ENCODE assay signal across 8 cellular contexts in genomic region chr10:15084502-15084922, GRCh38. TPM values are rescaled to one million over a fixed set of nuclear protein-coding genes. Genes with fewer than 3 reads are reported as not detected.
DNase-seq lines count a peak whose midpoint lies in the region; ATAC-seq and TF ChIP-seq lines count a peak whose summit lies in the region.

No MANE protein-coding gene starts in this region.

- TF ChIP-seq RAD21 in HCT116 (IDR thresholded peaks at IDR 0.05; ENCODE audit: low read depth) (peak; percentile 27; the same call in 1 of the 2 replicates), SK-N-SH (IDR thresholded peaks at IDR 0.05; ENCODE audit: low read length) (no peak)

- H3K4me2 ChIP-seq in HCT116 (ENCODE audit: low read length): peak overlapping the region; percentile 82
- H3K4me2 ChIP-seq in SK-N-SH: peak overlapping the region; percentile 45; the same call in 1 of the 2 replicates
- peak overlapping the region; percentile 98 for H3K4me2 ChIP-seq in fibroblast of lung (ENCODE audit: extremely low read depth, insufficient read depth, low read length)

- CTCF ChIA-PET in HCT116 (lab: Charles Lee): no interaction called here
- CTCF ChIA-PET in SK-N-SH (lab: Yijun Ruan, JAX): no interaction called here
- CTCF ChIA-PET in naive thymus-derived CD4-positive, alpha-beta T cell (lab: Charles Lee): no interaction called here
- CTCF ChIA-PET in GM10248 (lab: Yijun Ruan, JAX): no interaction called here

- H3K27me3 ChIP-seq in HCT116 (ENCODE audit: insufficient read depth, low read length) (no peaks in the 10 kb centered on the region), SK-N-SH (ENCODE audit: insufficient read depth) (no peaks in the 10 kb centered on the region), fibroblast of lung (ENCODE audit: control insufficient read depth, insufficient read depth, low read length) (no peaks in the 10 kb centered on the region)
- H3K27me3 ChIP-seq in naive thymus-derived CD4-positive, alpha-beta T cell (ENCODE audit: control insufficient read depth in 2 of 2, insufficient read depth in 2 of 2, low read length in 2 of 2): no peaks in the 10 kb centered on the region

- no peak for TF ChIP-seq POLR2A in HCT116 (IDR thresholded peaks at IDR 0.05; ENCODE audit: borderline replicate concordance, extremely low read depth, insufficient read depth, insufficient read length)

- H3K27ac ChIP-seq in HCT116 (ENCODE audit: low read depth, low read length) (no peak overlapping the region), SK-N-SH (ENCODE audit: low read depth in 2 of 2, low read length in 1 of 2) (no peak overlapping the region), fibroblast of lung (ENCODE audit: insufficient read depth, low read length) (peak overlapping the region; percentile 56)
- H3K27ac ChIP-seq in naive thymus-derived CD4-positive, alpha-beta T cell (ENCODE audit: low read depth, low read length): no peak overlapping the region

- no peaks in the 10 kb centered on the region for H3F3A ChIP-seq in SK-N-SH (replicated peaks; ENCODE audit: insufficient read depth)

- RAD21 ChIA-PET in HCT116 (lab: Charles Lee; ENCODE audit: low non-redundant PET in 1 of 2, low total read pairs in 2 of 2, uncharacterized antibody in 2 of 2, unreplicated experiment in 2 of 2): no interaction called here

- TF ChIP-seq EP300 in SK-N-SH (IDR thresholded peaks at IDR 0.05; ENCODE audit: borderline replicate concordance in 1 of 2, low read depth in 1 of 2, low read length in 1 of 2): no peak

- H3K36me3 ChIP-seq in HCT116 (ENCODE audit: control insufficient read depth in 1 of 2, insufficient read depth in 2 of 2, low read length in 2 of 2): no peaks in the 10 kb centered on the region
- H3K36me3 ChIP-seq in SK-N-SH (replicated peaks in 1 of 2; ENCODE audit: control insufficient read depth in 1 of 2, insufficient read depth in 2 of 2, low read length in 1 of 2): no peaks in the 10 kb centered on the region
- no peaks in the 10 kb centered on the region for H3K36me3 ChIP-seq in fibroblast of lung (ENCODE audit: control insufficient read depth, insufficient read depth, low read length)
- no peaks in the 10 kb centered on the region for H3K36me3 ChIP-seq in naive thymus-derived CD4-positive, alpha-beta T cell (ENCODE audit: control insufficient read depth in 2 of 3, insufficient read depth in 3 of 3, low read length in 3 of 3)

- H3K4me1 ChIP-seq in HCT116 (ENCODE audit: control insufficient read depth in 1 of 2, insufficient read depth in 2 of 2, low read length in 2 of 2): peaks cover 7 to 22% of the 10 kb centered on the region in 2 experiments; a peak in 3 of 4 replicates
- no peaks in the 10 kb centered on the region; a peak in 2 of 4 replicates for H3K4me1 ChIP-seq in SK-N-SH (ENCODE audit: control insufficient read depth in 1 of 2, insufficient read depth in 2 of 2, low read depth in 1 of 2, low read length in 1 of 2)
- H3K4me1 ChIP-seq in fibroblast of lung (ENCODE audit: control insufficient read depth, extremely low read depth, insufficient read depth, low read length): peaks cover 3% of the 10 kb centered on the region
- no peaks in the 10 kb centered on the region for H3K4me1 ChIP-seq in naive thymus-derived CD4-positive, alpha-beta T cell (ENCODE audit: control insufficient read depth in 2 of 2, insufficient read depth in 2 of 2, low read length in 2 of 2)

- ATAC-seq in HCT116 (peak; percentile 69), HG03135 (IDR thresholded peaks at IDR 0.05; ENCODE audit: unreplicated experiment) (no peak)
- ATAC-seq in naive thymus-derived CD4-positive, alpha-beta T cell: peak; percentile 66

- H3K9me3 Mint-ChIP-seq in naive thymus-derived CD4-positive, alpha-beta T cell: no peaks in the 10 kb centered on the region

- no peak overlapping the region for H3K27ac Mint-ChIP-seq in naive thymus-derived CD4-positive, alpha-beta T cell

- no TSS peak for BruUV-seq in HCT116 (replicated peaks; lab: Mats Ljungman, UMichigan)

- POLR2A ChIA-PET in HCT116 (lab: Charles Lee) (no interaction called here), SK-N-SH (lab: Yijun Ruan, JAX) (no interaction called here), GM10248 (lab: Yijun Ruan, JAX) (no interaction called here)
- POLR2A ChIA-PET in naive thymus-derived CD4-positive, alpha-beta T cell (lab: Charles Lee): no interaction called here

- 73% methylated on average over 7 of the region's 7 CpGs for WGBS in SK-N-SH (ENCODE audit: low lambda C conversion rate)

- H3K36me3 Mint-ChIP-seq in naive thymus-derived CD4-positive, alpha-beta T cell: no peaks in the 10 kb centered on the region

- H3K27me3 Mint-ChIP-seq in naive thymus-derived CD4-positive, alpha-beta T cell: peaks cover 0 to 3% (median 0%) of the 10 kb centered on the region in 5 donors

- no peaks in the 10 kb centered on the region for H3K9me2 ChIP-seq in HCT116 (ENCODE audit: insufficient read depth)
- H3K9me2 ChIP-seq in SK-N-SH: no peaks in the 10 kb centered on the region

- peak overlapping the region in 8 of 10 donors; percentile 38 to 73 (median 51) for H3K4me3 Mint-ChIP-seq in naive thymus-derived CD4-positive, alpha-beta T cell

- H4K20me1 ChIP-seq in HCT116 (ENCODE audit: insufficient read depth) (no peaks in the 10 kb centered on the region), SK-N-SH (ENCODE audit: insufficient read depth) (no peaks in the 10 kb centered on the region), fibroblast of lung (ENCODE audit: control insufficient read depth, extremely low read depth, insufficient read depth, low read length) (no peaks in the 10 kb centered on the region)

- H3K79me2 ChIP-seq in HCT116 (ENCODE audit: insufficient read depth, low read length) (no peaks in the 10 kb centered on the region), SK-N-SH (ENCODE audit: insufficient read depth) (no peaks in the 10 kb centered on the region), fibroblast of lung (ENCODE audit: control insufficient read depth, insufficient read depth, low read length) (no peaks in the 10 kb centered on the region)

- peaks cover 0 to 6% (median 0%) of the 10 kb centered on the region in 7 donors for H3K4me1 Mint-ChIP-seq in naive thymus-derived CD4-positive, alpha-beta T cell

- intact Hi-C loops in HCT116 (cut with micrococcal nuclease): no loop called here
- intact Hi-C loops in naive thymus-derived CD4-positive, alpha-beta T cell (cut with micrococcal nuclease): no loop called here

- H3K4me3 ChIP-seq in HCT116 (replicated peaks in 1 of 2; ENCODE audit: low read depth in 1 of 2, low read length in 2 of 2) (peak overlapping the region; percentile 38 to 57), SK-N-SH (ENCODE audit: low read depth in 2 of 2, low read length in 1 of 2) (no peak overlapping the region), fibroblast of lung (replicated peaks in 1 of 4; ENCODE audit: control extremely low read depth in 1 of 4, insufficient read depth in 1 of 4, low read depth in 3 of 4, low read length in 4 of 4) (peak overlapping the region; percentile 53 to 79 (median 58))
- H3K4me3 ChIP-seq in naive thymus-derived CD4-positive, alpha-beta T cell (ENCODE audit: low read length): peak overlapping the region; percentile 3

- DNase-seq in HCT116 (ENCODE audit: low read depth, low spot score) (peak; percentile 64), SK-N-SH (no peak), fibroblast of lung (ENCODE audit: low read depth in 2 of 2) (peak; percentile 99), GM10248 (ENCODE audit: extremely low spot score) (no peak), NCI-H526 (lab: John Stamatoyannopoulos, UW) (no peak), NCI-H446 treated with DMSO at 0.1 percent for 48 hours (lab: John Stamatoyannopoulos, UW) (no peak)
- peak in 6 of 9 donors; percentile 20 to 55 (median 39) for DNase-seq in naive thymus-derived CD4-positive, alpha-beta T cell

- H3K9ac ChIP-seq in HCT116 (ENCODE audit: low read length) (peak overlapping the region; percentile 40), SK-N-SH (no peak overlapping the region), fibroblast of lung (ENCODE audit: insufficient read depth, low read length) (no peak overlapping the region)

- 0 out of 6 replicates have a peak, but pooled peaks of 2 of the 3 experiments have one; percentile 4 to 5 for TF ChIP-seq CTCF in HCT116 (IDR thresholded peaks at IDR 0.05 in 2 of 3, conservative IDR thresholded peaks at IDR 0.05 in 1 of 3; ENCODE audit: borderline replicate concordance in 1 of 3, insufficient read depth in 1 of 3, low read depth in 2 of 3, low read length in 2 of 3)
- no peak for TF ChIP-seq CTCF in SK-N-SH (IDR thresholded peaks at IDR 0.05)
- peak in 1 of 2 donors; percentile 24 for TF ChIP-seq CTCF in fibroblast of lung (conservative IDR thresholded peaks at IDR 0.05 in 1 of 2, IDR thresholded peaks at IDR 0.05 in 1 of 2; ENCODE audit: low read depth in 1 of 2, low read length in 2 of 2)
- no peak for TF ChIP-seq CTCF in GM10248 (IDR thresholded peaks at IDR 0.05; ENCODE audit: control extremely low read depth, extremely low read depth, low read depth, missing control alignments)

- H3K9me3 ChIP-seq in HCT116 (ENCODE audit: control insufficient read depth in 1 of 2, insufficient read depth in 1 of 2, low read depth in 1 of 2, low read length in 2 of 2): no peaks in the 10 kb centered on the region
- H3K9me3 ChIP-seq in SK-N-SH: no peaks in the 10 kb centered on the region
- no peaks in the 10 kb centered on the region for H3K9me3 ChIP-seq in fibroblast of lung (ENCODE audit: control insufficient read depth, insufficient read depth, low read depth, low read length)
- H3K9me3 ChIP-seq in naive thymus-derived CD4-positive, alpha-beta T cell (ENCODE audit: control insufficient read depth in 2 of 3, low read length in 3 of 3): no peaks in the 10 kb centered on the region

- no peak overlapping the region for H2AFZ ChIP-seq in HCT116 (ENCODE audit: low read depth, low read length, poor library complexity, severe bottlenecking)
- H2AFZ ChIP-seq in SK-N-SH (ENCODE audit: low read depth): no peak overlapping the region; the same call in 1 of the 2 replicates
- H2AFZ ChIP-seq in fibroblast of lung (ENCODE audit: low read length): peak overlapping the region; percentile 98

RNA-seq across cellular contexts. Expression of gene ACBD7, which starts 4.1 kb away (rescaled TPM):
- total RNA-seq in HCT116 (2021; ENCODE audit: unreplicated experiment): 3.3 TPM
- 1.5 and 2.5 TPM in 2 replicates for polyA plus RNA-seq in HCT116 (2012)
- 0.54 and 0.92 TPM in 2 replicates for polyA plus RNA-seq in SK-N-SH (2012; rRNA removed)
- 0.64 and 0.66 TPM in 2 replicates for polyA plus RNA-seq in SK-N-SH (2012; cell fraction: cytosol; rRNA removed)
- 0.36 and 0.99 TPM in 2 replicates for polyA plus RNA-seq in SK-N-SH (2012; cell fraction: nucleus; rRNA removed)
- under 0.01 and 4.1 TPM in 2 replicates for total RNA-seq in fibroblast of lung
- polyA plus RNA-seq in fibroblast of lung: 0.42 and 1.3 TPM in 2 replicates
- 0.33 and 0.88 TPM in 2 replicates for polyA plus RNA-seq in fibroblast of lung (2012)
- not detected in 2 replicates for polyA minus RNA-seq in fibroblast of lung (ENCODE audit: low replicate concordance)
- 1 to 10 TPM in 1 of 5 experiments, under 1 TPM in 3, not detected in 1; 0.27 to 1.5 (median 0.60) TPM for total RNA-seq in naive thymus-derived CD4-positive, alpha-beta T cell
- polyA plus RNA-seq in naive thymus-derived CD4-positive, alpha-beta T cell: under 1 TPM in 1 of 2 donors, not detected in 1; 0.43 TPM

RNA-seq across cellular contexts. Expression of gene RPP38, which starts 12.6 kb away (rescaled TPM):
- total RNA-seq in HCT116 (2021; ENCODE audit: unreplicated experiment): 23.3 TPM
- 19.2 and 23.5 TPM in 2 replicates for polyA plus RNA-seq in HCT116 (2012)
- polyA plus RNA-seq in SK-N-SH (2012; rRNA removed): 18.5 and 20.4 TPM in 2 replicates
- 20.1 and 23.9 TPM in 2 replicates for polyA plus RNA-seq in SK-N-SH (2012; cell fraction: cytosol; rRNA removed)
- polyA plus RNA-seq in SK-N-SH (2012; cell fraction: nucleus; rRNA removed): 11.7 and 11.9 TPM in 2 replicates
- total RNA-seq in fibroblast of lung: 14.6 and 15.4 TPM in 2 replicates
- 24.7 and 26.4 TPM in 2 replicates for polyA plus RNA-seq in fibroblast of lung
- polyA plus RNA-seq in fibroblast of lung (2012): 14.9 and 16.7 TPM in 2 replicates
- 6.4 and 8.0 TPM in 2 replicates for polyA minus RNA-seq in fibroblast of lung (ENCODE audit: low replicate concordance)
- 10 to 100 TPM in 4 of 5 experiments, 1 to 10 TPM in 1; 7.6 to 22.4 (median 16.0) TPM for total RNA-seq in naive thymus-derived CD4-positive, alpha-beta T cell
- 10 to 100 TPM; 16.6 to 36.3 TPM for polyA plus RNA-seq in naive thymus-derived CD4-positive, alpha-beta T cell

RNA-seq across cellular contexts. Expression of gene OLAH, which starts 40.8 kb away (rescaled TPM):
- total RNA-seq in HCT116 (2021; ENCODE audit: unreplicated experiment) (not detected), fibroblast of lung (not detected in 2 replicates)
- polyA plus RNA-seq in HCT116 (2012): 0.35 and 0.43 TPM in 2 replicates
- polyA plus RNA-seq in SK-N-SH (2012; rRNA removed) (not detected in 2 replicates), fibroblast of lung (0.08 TPM in 1 of 2 replicates, not detected in the other)
- not detected in 2 replicates for polyA plus RNA-seq in SK-N-SH (2012; cell fraction: cytosol; rRNA removed)
- polyA plus RNA-seq in SK-N-SH (2012; cell fraction: nucleus; rRNA removed): 0.05 TPM in 1 of 2 replicates, not detected in the other
- not detected in 2 replicates for polyA plus RNA-seq in fibroblast of lung (2012)
- polyA minus RNA-seq in fibroblast of lung (ENCODE audit: low replicate concordance): not detected in 2 replicates
- 1 to 10 TPM in 1 of 5 experiments, not detected in 4; 3.0 TPM for total RNA-seq in naive thymus-derived CD4-positive, alpha-beta T cell
- polyA plus RNA-seq in naive thymus-derived CD4-positive, alpha-beta T cell: not detected

Comparison
In these comparisons a context has a peak if more than half of its experiments do, and no peak if none do; other contexts are left out.
1. DNase-seq: peak in HCT116 (single experiment), fibroblast of lung (2 of 2) and naive thymus-derived CD4-positive, alpha-beta T cell (6 of 9); none in SK-N-SH (single experiment), GM10248 (single experiment), NCI-H526 (0 of 2) and NCI-H446 treated with DMSO at 0.1 percent for 48 hours (single experiment).
2. H3K4me2 ChIP-seq: peak in every context shown above with its lines; median percentile 98 in fibroblast of lung; 82 in HCT116; 45 in SK-N-SH.
3. H3K4me3 ChIP-seq: peak in HCT116 (2 of 2), fibroblast of lung (4 of 4) and naive thymus-derived CD4-positive, alpha-beta T cell (single experiment); none in SK-N-SH (0 of 2).
4. CTCF ChIP-seq: peak in HCT116 (2 of 3); none in SK-N-SH (single experiment) and GM10248 (single experiment).
5. Of the 11 proteins assayed by ChIP-seq in both SK-N-SH and HCT116: peak only in SK-N-SH: none; only in HCT116: CTCF and RAD21; in both: none; in neither: 9.